ENCODE assay signal across 10 cellular contexts in the genomic region with DNA sequence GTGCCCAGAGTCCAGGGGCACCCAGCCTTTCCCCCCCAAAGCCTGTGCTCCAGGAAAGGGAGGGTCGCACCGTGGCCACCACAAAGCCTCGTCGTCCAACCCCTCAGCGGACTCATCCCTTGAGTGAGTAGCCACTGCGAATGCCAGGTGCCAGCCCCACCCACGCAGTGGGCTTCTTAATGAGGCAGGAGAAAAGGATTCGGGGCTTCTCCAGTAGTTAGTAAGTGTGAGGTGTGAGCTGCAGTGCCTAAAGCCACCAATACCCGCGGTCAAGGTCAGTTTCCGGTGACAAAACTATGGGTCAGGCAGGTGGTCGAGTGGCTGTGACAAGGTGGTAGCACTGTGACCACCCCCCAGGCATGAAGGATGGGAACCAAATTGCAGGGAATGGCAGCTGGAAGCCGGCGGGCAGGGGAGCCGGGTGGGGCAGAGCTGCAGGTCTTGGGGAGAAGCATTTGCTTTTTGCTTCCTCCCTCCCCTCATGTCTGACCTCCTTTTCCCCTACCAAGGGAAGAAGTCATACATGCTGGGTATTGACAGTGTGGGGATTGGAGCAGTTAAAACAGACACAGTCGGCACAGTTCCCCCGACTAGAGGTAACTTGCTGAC. TPM values are rescaled to one million over a fixed set of nuclear protein-coding genes. Genes with fewer than 3 reads are reported as not detected.
DNase-seq lines count a peak whose midpoint lies in the region; ATAC-seq and TF ChIP-seq lines count a peak whose summit lies in the region.
"Had no signal": no experiment of that assay in that cellular context is flagged by ENCODE, and none has a peak within 500 bp of the region (broad histone marks: within the 10 kb centered on the region; RNA-seq: fewer than 3 reads in every experiment).

No MANE protein-coding gene starts in this region.

- peaks cover 25% of the 10 kb centered on the region for H3K4me1 Mint-ChIP-seq in CD8-positive, alpha-beta T cell (ENCODE audit: low read depth)
- H3K4me1 Mint-ChIP-seq in T-cell (peaks cover 31 to 42% (median 41%) of the 10 kb centered on the region in 3 donors), natural killer cell (peaks cover 22 to 38% of the 10 kb centered on the region in 2 donors)

- peak; percentile 38 for ATAC-seq in CD8-positive, alpha-beta T cell
- ATAC-seq in GM19463 (IDR thresholded peaks at IDR 0.05; ENCODE audit: unreplicated experiment): peak; percentile 18
- peak; percentile 41 to 48 (median 41) for ATAC-seq in T-cell (replicated peaks in 1 of 4)
- peak; percentile 22 to 57 (median 40) for ATAC-seq in natural killer cell
- ATAC-seq in GM19395 (IDR thresholded peaks at IDR 0.05; ENCODE audit: unreplicated experiment): no peak

- CTCF ChIA-PET in CD8-positive, alpha-beta T cell (lab: Charles Lee): no interaction called here
- CTCF ChIA-PET in T-cell (lab: Charles Lee): no interaction called here

- peaks cover 28% of the 10 kb centered on the region for H3K36me3 Mint-ChIP-seq in CD8-positive, alpha-beta T cell
- peaks cover 26% of the 10 kb centered on the region for H3K36me3 Mint-ChIP-seq in T-cell
- H3K36me3 Mint-ChIP-seq in natural killer cell: peaks cover 19% of the 10 kb centered on the region

- no peaks in the 10 kb centered on the region for H3K9me3 Mint-ChIP-seq in CD8-positive, alpha-beta T cell
- H3K9me3 Mint-ChIP-seq in T-cell (no peaks in the 10 kb centered on the region), natural killer cell (no peaks in the 10 kb centered on the region)

- H3K4me3 Mint-ChIP-seq in CD8-positive, alpha-beta T cell: peak overlapping the region; percentile 85
- H3K4me3 Mint-ChIP-seq in T-cell (peak overlapping the region; percentile 64 to 77 (median 68)), natural killer cell (peak overlapping the region; percentile 78)

- peak overlapping the region; percentile 23 for H3K4me3 ChIP-seq in CD8-positive, alpha-beta T cell (ENCODE audit: low read depth, low read length)
- H3K4me3 ChIP-seq: lung had no signal

- intact Hi-C loops in CD8-positive, alpha-beta T cell (cut with DNase I, micrococcal nuclease): no loop called here
- intact Hi-C loops in natural killer cell (cut with micrococcal nuclease): no loop called here

- H3K9me3 ChIP-seq in CD8-positive, alpha-beta T cell (ENCODE audit: low read length): no peaks in the 10 kb centered on the region

- no peaks in the 10 kb centered on the region for H3K27me3 ChIP-seq in CD8-positive, alpha-beta T cell (ENCODE audit: insufficient read depth, low read length)
- H3K27me3 ChIP-seq: dorsolateral prefrontal cortex had no signal

- H3K27me3 Mint-ChIP-seq in CD8-positive, alpha-beta T cell (ENCODE audit: low read depth): no peaks in the 10 kb centered on the region
- H3K27me3 Mint-ChIP-seq in T-cell (no peaks in the 10 kb centered on the region), natural killer cell (ENCODE audit: low read depth in 2 of 2) (no peaks in the 10 kb centered on the region)

- H3K36me3 ChIP-seq in CD8-positive, alpha-beta T cell (ENCODE audit: insufficient read depth, low read length): peaks cover 12% of the 10 kb centered on the region

- DNase-seq in CD8-positive, alpha-beta T cell: no peak
- DNase-seq in T-cell (no peak), natural killer cell (no peak), NCI-H128 (lab: John Stamatoyannopoulos, UW; ENCODE audit: unreplicated experiment) (no peak), NCI-H2196 treated with DMSO at 0.1 percent for 48 hours (lab: John Stamatoyannopoulos, UW; ENCODE audit: unreplicated experiment) (no peak), RPMI8226 (no peak)
- DNase-seq: dorsolateral prefrontal cortex had no signal

- POLR2A ChIA-PET in CD8-positive, alpha-beta T cell (lab: Charles Lee): no interaction called here
- POLR2A ChIA-PET in T-cell (lab: Charles Lee): no interaction called here

- no peak for TF ChIP-seq CTCF in CD8-positive, alpha-beta T cell (IDR thresholded peaks at IDR 0.05)
- no peak for TF ChIP-seq CTCF in natural killer cell (IDR thresholded peaks at IDR 0.05)

- H3K27ac Mint-ChIP-seq in CD8-positive, alpha-beta T cell: peak overlapping the region; percentile 66
- H3K27ac Mint-ChIP-seq in T-cell: peak overlapping the region in 1 of 2 donors; percentile 45
- peak overlapping the region; percentile 70 to 83 for H3K27ac Mint-ChIP-seq in natural killer cell

- H3K27ac ChIP-seq in CD8-positive, alpha-beta T cell (ENCODE audit: low read depth, low read length): no peak overlapping the region
- H3K27ac ChIP-seq: dorsolateral prefrontal cortex had no signal

- H3K4me1 ChIP-seq in CD8-positive, alpha-beta T cell (ENCODE audit: insufficient read depth, low read length): peaks cover 4% of the 10 kb centered on the region

RNA-seq across cellular contexts. Expression of gene RAN, which starts 8.0 kb away (rescaled TPM):
- 100 to 1,000 TPM; 342 to 352 TPM for total RNA-seq in CD8-positive, alpha-beta T cell
- total RNA-seq in T-cell (100 to 1,000 TPM; 304 to 367 (median 308) TPM), natural killer cell (100 to 1,000 TPM; 244 to 264 (median 247) TPM)

RNA-seq across cellular contexts. Expression of gene STX2, which starts 40.8 kb away (rescaled TPM):
- 10 to 100 TPM; 15.8 to 18.2 TPM for total RNA-seq in CD8-positive, alpha-beta T cell
- total RNA-seq in T-cell (10 to 100 TPM; 21.8 to 26.7 (median 22.8) TPM), natural killer cell (10 to 100 TPM in 2 of 3 donors, 1 to 10 TPM in 1; 7.9 to 14.4 (median 14.1) TPM)
